15 cellular contexts compared by ENCODE assay signal in genomic region chr4:112519689-112520597, GRCh38. TPM values are rescaled to one million over a fixed set of nuclear protein-coding genes. Genes with fewer than 3 reads are reported as not detected.
DNase-seq lines count a peak whose midpoint lies in the region; TF ChIP-seq lines count a peak whose summit lies in the region.
"Had no signal": no experiment of that assay in that cellular context is flagged by ENCODE, and none has a peak within 500 bp of the region (broad histone marks: within the 10 kb centered on the region; RNA-seq: fewer than 3 reads in every experiment).

No MANE protein-coding gene starts in this region.

- TF ChIP-seq CTCF in GM13976 (IDR thresholded peaks at IDR 0.05; ENCODE audit: borderline replicate concordance, control extremely low read depth, extremely low read depth, insufficient read depth, missing control alignments) = peak; percentile 56
- TF ChIP-seq CTCF in nephron progenitor cell (IDR thresholded peaks at IDR 0.05) = no peak

- DNase-seq in DMS53 (lab: John Stamatoyannopoulos, UW) (peak; percentile 27), DMS53 treated with DMSO at 0.1 percent for 48 hours (lab: John Stamatoyannopoulos, UW; ENCODE audit: unreplicated experiment) (no peak), GM13976 (ENCODE audit: low spot score) (no peak), nephron progenitor cell (peak; percentile 36), AG08395 (ENCODE audit: low spot score) (no peak), NK-92 (lab: John Stamatoyannopoulos, UW; ENCODE audit: unreplicated experiment) (no peak), C1 segment of cervical spinal cord (lab: John Stamatoyannopoulos, UW) (no peak)
- DNase-seq in activated CD4-positive, alpha-beta memory T cell treated with anti-CD3 and anti-CD28 coated beads, Interleukin-2, amount 10 ng/mL, durations not matched to agents 7 days and 5 days = no peak
- DNase-seq: DMS 273 treated with DMSO at 0.1 percent for 48 hours, NCI-H1048, thyroid gland had no signal

- no peaks in the 10 kb centered on the region for H3K36me3 Mint-ChIP-seq in activated CD4-positive, alpha-beta memory T cell treated with anti-CD3 and anti-CD28 coated beads, Interleukin-2, amount 10 ng/mL, durations not matched to agents 7 days and 5 days (ENCODE audit: low read depth)
- no peaks in the 10 kb centered on the region for H3K36me3 Mint-ChIP-seq in nephron progenitor cell (ENCODE audit: low read depth)

- POLR2A ChIA-PET in activated CD4-positive, alpha-beta memory T cell treated with anti-CD3 and anti-CD28 coated beads, Interleukin-2, amount 10 ng/mL, durations not matched to agents 7 days and 5 days (lab: Charles Lee) = interaction anchor here (0.8 kb wide), 1 partner anchor 235 kb away, joined by 3 read pairs; no protein-coding TSS in a partner anchor

- peaks cover 65% of the 10 kb centered on the region for H3K4me1 Mint-ChIP-seq in activated CD4-positive, alpha-beta memory T cell treated with anti-CD3 and anti-CD28 coated beads, Interleukin-2, amount 10 ng/mL, durations not matched to agents 7 days and 5 days
- peaks cover 74% of the 10 kb centered on the region for H3K4me1 Mint-ChIP-seq in nephron progenitor cell

- H3K27me3 Mint-ChIP-seq in activated CD4-positive, alpha-beta memory T cell treated with anti-CD3 and anti-CD28 coated beads, Interleukin-2, amount 10 ng/mL, durations not matched to agents 7 days and 5 days = peaks cover 85% of the 10 kb centered on the region
- peaks cover 100% of the 10 kb centered on the region for H3K27me3 Mint-ChIP-seq in nephron progenitor cell (ENCODE audit: low read depth, poor library complexity)

- CTCF ChIA-PET in activated CD4-positive, alpha-beta memory T cell treated with anti-CD3 and anti-CD28 coated beads, Interleukin-2, amount 10 ng/mL, durations not matched to agents 7 days and 5 days (lab: Charles Lee) = interaction anchor here (0.7 to 5.3 kb wide), 3 partner anchors 11 to 192 kb away, joined by 3 to 31 read pairs (median 3); no protein-coding TSS in a partner anchor

- in situ Hi-C loops in GM13976 (cut with MboI; ENCODE audit: low sequenced_read_pairs, unreplicated experiment) = loop anchor here (10.0 kb wide), 2 partner anchors 195 to 415 kb away; no protein-coding TSS in a partner anchor

- peak overlapping the region; percentile 17 for H3K4me3 Mint-ChIP-seq in activated CD4-positive, alpha-beta memory T cell treated with anti-CD3 and anti-CD28 coated beads, Interleukin-2, amount 10 ng/mL, durations not matched to agents 7 days and 5 days
- H3K4me3 Mint-ChIP-seq in nephron progenitor cell = peak overlapping the region; percentile 61

- no peak overlapping the region for H3K27ac Mint-ChIP-seq in activated CD4-positive, alpha-beta memory T cell treated with anti-CD3 and anti-CD28 coated beads, Interleukin-2, amount 10 ng/mL, durations not matched to agents 7 days and 5 days
- no peak overlapping the region for H3K27ac Mint-ChIP-seq in nephron progenitor cell

- no peaks in the 10 kb centered on the region for H3K9me3 Mint-ChIP-seq in activated CD4-positive, alpha-beta memory T cell treated with anti-CD3 and anti-CD28 coated beads, Interleukin-2, amount 10 ng/mL, durations not matched to agents 7 days and 5 days
- peaks cover 15% of the 10 kb centered on the region for H3K9me3 Mint-ChIP-seq in nephron progenitor cell

RNA-seq across cellular contexts. Expression of gene NEUROG2, which starts 4.0 kb away (rescaled TPM):
- not detected for total RNA-seq in activated CD4-positive, alpha-beta memory T cell treated with anti-CD3 and anti-CD28 coated beads, Interleukin-2, amount 10 ng/mL, durations not matched to agents 7 days and 5 days
- total RNA-seq: A172, fibroblast of lung, NCI-H460, skeletal muscle tissue, thyroid gland had no signal

Comparison
In these comparisons a context has a peak if more than half of its experiments do, and no peak if none do; other contexts are left out.
1. DNase-seq: peak in DMS53 (single experiment) and nephron progenitor cell (single experiment); none in DMS53 treated with DMSO at 0.1 percent for 48 hours (single experiment), GM13976 (single experiment), activated CD4-positive, alpha-beta memory T cell treated with anti-CD3 and anti-CD28 coated beads, Interleukin-2, amount 10 ng/mL, durations not matched to agents 7 days and 5 days (single experiment), AG08395 (single experiment), NK-92 (single experiment) and C1 segment of cervical spinal cord (0 of 14).